ENCODE assay signal across 8 cellular contexts in genomic region chr11:19071255-19071654, GRCh38. TPM values are rescaled to one million over a fixed set of nuclear protein-coding genes. Genes with fewer than 3 reads are reported as not detected.
DNase-seq lines count a peak whose midpoint lies in the region; ATAC-seq lines count a peak whose summit lies in the region.

No MANE protein-coding gene starts in this region.

- no peak overlapping the region for H3K27ac Mint-ChIP-seq in CD4-positive, CD25-positive, alpha-beta regulatory T cell
- no peak overlapping the region for H3K27ac Mint-ChIP-seq in activated CD4-positive, alpha-beta T cell treated with anti-CD3 and anti-CD28 coated beads, Interleukin-2, amount 10 ng/mL, durations not matched to agents 7 days and 5 days

- peak overlapping the region; percentile 29 for H2AFZ ChIP-seq in mesenchymal stem cell (ENCODE audit: low read depth, low read length)

- H3K14ac ChIP-seq in mesenchymal stem cell (ENCODE audit: low read length in 2 of 2) = no peak overlapping the region

- H3K4ac ChIP-seq in mesenchymal stem cell (ENCODE audit: low read depth in 1 of 2, low read length in 2 of 2) = no peak overlapping the region

- H2BK15ac ChIP-seq in mesenchymal stem cell (ENCODE audit: low read depth, poor library complexity, severe bottlenecking) = no peak overlapping the region

- ATAC-seq in CD4-positive, CD25-positive, alpha-beta regulatory T cell (ENCODE audit: low read depth in 2 of 2) = peak; percentile 60 to 71
- ATAC-seq in GM19351 (IDR thresholded peaks at IDR 0.05; ENCODE audit: unreplicated experiment) = peak; percentile 98
- ATAC-seq in HG03457 (IDR thresholded peaks at IDR 0.05; ENCODE audit: unreplicated experiment) = peak; percentile 79

- DNase-seq in CD4-positive, CD25-positive, alpha-beta regulatory T cell = peak; percentile 11 to 77 (median 48)
- peak; percentile 83 to 96 for DNase-seq in NCI-H526 (lab: John Stamatoyannopoulos, UW)
- DNase-seq in activated CD4-positive, alpha-beta T cell treated with anti-CD3 and anti-CD28 coated beads, Interleukin-2, amount 10 ng/mL, durations not matched to agents 7 days and 5 days = peak; percentile 65
- DNase-seq in effector CD4-positive, alpha-beta T cell = peak; percentile 15
- peak; percentile 86 for DNase-seq in mesenchymal stem cell
- DNase-seq in stimulated activated CD8-positive, alpha-beta memory T cell treated with anti-CD3 and anti-CD28 coated beads, Interleukin-2, amount 100 ng/mL, for 1 hour (ENCODE audit: low read depth in 2 of 2) = peak; percentile 16 to 26

- no peak overlapping the region for H4K8ac ChIP-seq in mesenchymal stem cell (ENCODE audit: low read length)

- H3K9ac ChIP-seq in mesenchymal stem cell (ENCODE audit: low read length) = peak overlapping the region; percentile 73

- peaks cover 6% of the 10 kb centered on the region for H3K27me3 ChIP-seq in CD4-positive, CD25-positive, alpha-beta regulatory T cell (ENCODE audit: control insufficient read depth, insufficient read depth, low read length)
- peaks cover 42 to 62% of the 10 kb centered on the region in 2 experiments for H3K27me3 ChIP-seq in mesenchymal stem cell (ENCODE audit: control insufficient read depth in 1 of 2, insufficient read depth in 1 of 2, low read length in 2 of 2)

- no peak overlapping the region for H3K23ac ChIP-seq in mesenchymal stem cell (ENCODE audit: low read length in 2 of 2)

- CTCF ChIA-PET in activated CD4-positive, alpha-beta T cell treated with anti-CD3 and anti-CD28 coated beads, Interleukin-2, amount 10 ng/mL, durations not matched to agents 7 days and 5 days (lab: Charles Lee) = interaction anchor here (0.8 to 1.8 kb wide), 5 partner anchors 11 to 1199 kb away, joined by 3 to 10 read pairs (median 5); partner anchors contain the start of genes E2F8 and MRGPRX2

- no peak overlapping the region for H3K27ac ChIP-seq in CD4-positive, CD25-positive, alpha-beta regulatory T cell (ENCODE audit: insufficient read depth, low read length, poor library complexity, severe bottlenecking)
- H3K27ac ChIP-seq in mesenchymal stem cell (ENCODE audit: low read length, poor library complexity, severe bottlenecking) = no peak overlapping the region

- no peaks in the 10 kb centered on the region for H3K36me3 Mint-ChIP-seq in CD4-positive, CD25-positive, alpha-beta regulatory T cell
- no peaks in the 10 kb centered on the region for H3K36me3 Mint-ChIP-seq in activated CD4-positive, alpha-beta T cell treated with anti-CD3 and anti-CD28 coated beads, Interleukin-2, amount 10 ng/mL, durations not matched to agents 7 days and 5 days (ENCODE audit: low read depth)

- H3K4me3 Mint-ChIP-seq in CD4-positive, CD25-positive, alpha-beta regulatory T cell = peak overlapping the region in 1 of 4 donors; percentile 51
- peak overlapping the region; percentile 1 for H3K4me3 Mint-ChIP-seq in activated CD4-positive, alpha-beta T cell treated with anti-CD3 and anti-CD28 coated beads, Interleukin-2, amount 10 ng/mL, durations not matched to agents 7 days and 5 days

- 11% methylated on average over 9 of the region's 11 CpGs for WGBS in mesenchymal stem cell

- no peak overlapping the region for H2BK120ac ChIP-seq in mesenchymal stem cell (ENCODE audit: low read depth, low read length)

- H4K91ac ChIP-seq in mesenchymal stem cell (ENCODE audit: low read length) = no peak overlapping the region

- H2BK5ac ChIP-seq in mesenchymal stem cell (ENCODE audit: low read depth, low read length, poor library complexity, severe bottlenecking) = no peak overlapping the region

- no peak overlapping the region for H3K4me3 ChIP-seq in CD4-positive, CD25-positive, alpha-beta regulatory T cell (ENCODE audit: low read depth, low read length)
- peak overlapping the region in 1 of 2 experiments; percentile 53 for H3K4me3 ChIP-seq in mesenchymal stem cell (ENCODE audit: insufficient read depth in 1 of 2, low read depth in 1 of 2, low read length in 2 of 2)

- H3K9me3 Mint-ChIP-seq in CD4-positive, CD25-positive, alpha-beta regulatory T cell = peaks cover 0 to 15% (median 11%) of the 10 kb centered on the region in 7 donors
- H3K9me3 Mint-ChIP-seq in activated CD4-positive, alpha-beta T cell treated with anti-CD3 and anti-CD28 coated beads, Interleukin-2, amount 10 ng/mL, durations not matched to agents 7 days and 5 days = no peaks in the 10 kb centered on the region

- H3K18ac ChIP-seq in mesenchymal stem cell (ENCODE audit: low read depth in 1 of 2, low read length in 2 of 2) = no peak overlapping the region

- no peaks in the 10 kb centered on the region for H3K36me3 ChIP-seq in CD4-positive, CD25-positive, alpha-beta regulatory T cell (ENCODE audit: control insufficient read depth, insufficient read depth, low read length)
- no peaks in the 10 kb centered on the region for H3K36me3 ChIP-seq in mesenchymal stem cell (ENCODE audit: control insufficient read depth in 1 of 2, insufficient read depth in 2 of 2, low read depth in 1 of 2, low read length in 2 of 2)

- H3K79me1 ChIP-seq in mesenchymal stem cell (replicated peaks; ENCODE audit: low read length, poor library complexity, severe bottlenecking) = no peaks in the 10 kb centered on the region

- H3K9me3 ChIP-seq in CD4-positive, CD25-positive, alpha-beta regulatory T cell (ENCODE audit: control insufficient read depth in 2 of 2, low read length in 2 of 2) = peaks cover 0 to 10% of the 10 kb centered on the region in 2 experiments
- H3K9me3 ChIP-seq in mesenchymal stem cell (ENCODE audit: control insufficient read depth, low read length) = peaks cover 4% of the 10 kb centered on the region

- no peaks in the 10 kb centered on the region for H3K4me1 ChIP-seq in CD4-positive, CD25-positive, alpha-beta regulatory T cell (ENCODE audit: control insufficient read depth, insufficient read depth, low read length, poor library complexity, severe bottlenecking)
- H3K4me1 ChIP-seq in mesenchymal stem cell (ENCODE audit: control insufficient read depth, insufficient read depth, low read depth, low read length) = peaks cover 2% of the 10 kb centered on the region

- H3K4me2 ChIP-seq in mesenchymal stem cell (ENCODE audit: low read length, poor library complexity, severe bottlenecking) = peak overlapping the region; percentile 6

- peaks cover 0 to 6% (median 2%) of the 10 kb centered on the region in 4 donors for H3K4me1 Mint-ChIP-seq in CD4-positive, CD25-positive, alpha-beta regulatory T cell
- H3K4me1 Mint-ChIP-seq in activated CD4-positive, alpha-beta T cell treated with anti-CD3 and anti-CD28 coated beads, Interleukin-2, amount 10 ng/mL, durations not matched to agents 7 days and 5 days = peaks cover 4% of the 10 kb centered on the region

- peaks cover 24% of the 10 kb centered on the region for H3K27me3 Mint-ChIP-seq in CD4-positive, CD25-positive, alpha-beta regulatory T cell
- peaks cover 6% of the 10 kb centered on the region for H3K27me3 Mint-ChIP-seq in activated CD4-positive, alpha-beta T cell treated with anti-CD3 and anti-CD28 coated beads, Interleukin-2, amount 10 ng/mL, durations not matched to agents 7 days and 5 days

- POLR2A ChIA-PET in activated CD4-positive, alpha-beta T cell treated with anti-CD3 and anti-CD28 coated beads, Interleukin-2, amount 10 ng/mL, durations not matched to agents 7 days and 5 days (lab: Charles Lee) = no interaction called here

- no peak overlapping the region for H2BK12ac ChIP-seq in mesenchymal stem cell (ENCODE audit: low read length in 2 of 2)

- no peak overlapping the region for H2AK5ac ChIP-seq in mesenchymal stem cell (ENCODE audit: low read length, severe bottlenecking)

RNA-seq across cellular contexts. Expression of gene MRGPRX2, which starts 10.7 kb away (rescaled TPM):
- total RNA-seq in CD4-positive, CD25-positive, alpha-beta regulatory T cell = not detected
- not detected for polyA plus RNA-seq in CD4-positive, CD25-positive, alpha-beta regulatory T cell
- total RNA-seq in activated CD4-positive, alpha-beta T cell treated with anti-CD3 and anti-CD28 coated beads, Interleukin-2, amount 10 ng/mL, durations not matched to agents 7 days and 5 days = not detected
- polyA plus RNA-seq in mesenchymal stem cell (2013, experiment 1 of 2) = not detected
- polyA plus RNA-seq in mesenchymal stem cell (2013, experiment 2 of 2) = not detected

RNA-seq across cellular contexts. Expression of gene ZDHHC13, which starts 45.7 kb away (rescaled TPM):
- 16.2 TPM for total RNA-seq in CD4-positive, CD25-positive, alpha-beta regulatory T cell
- 10 to 100 TPM in 3 of 4 donors, 1 to 10 TPM in 1; 9.6 to 21.0 (median 15.9) TPM for polyA plus RNA-seq in CD4-positive, CD25-positive, alpha-beta regulatory T cell
- 10 to 100 TPM; 25.1 to 27.7 TPM for total RNA-seq in activated CD4-positive, alpha-beta T cell treated with anti-CD3 and anti-CD28 coated beads, Interleukin-2, amount 10 ng/mL, durations not matched to agents 7 days and 5 days
- 6.4 TPM for polyA plus RNA-seq in mesenchymal stem cell (2013, experiment 1 of 2)
- 6.9 TPM for polyA plus RNA-seq in mesenchymal stem cell (2013, experiment 2 of 2)

Comparison
In these comparisons a context has a peak if more than half of its experiments do, and no peak if none do; other contexts are left out.
1. DNase-seq: peak in every context shown above with its lines; median percentile 90 in NCI-H526; 86 in mesenchymal stem cell; 65 in activated CD4-positive, alpha-beta T cell treated with anti-CD3 and anti-CD28 coated beads, Interleukin-2, amount 10 ng/mL, durations not matched to agents 7 days and 5 days; 48 in CD4-positive, CD25-positive, alpha-beta regulatory T cell; 21 in stimulated activated CD8-positive, alpha-beta memory T cell treated with anti-CD3 and anti-CD28 coated beads, Interleukin-2, amount 100 ng/mL, for 1 hour; 15 in effector CD4-positive, alpha-beta T cell.